In the genomic region with DNA sequence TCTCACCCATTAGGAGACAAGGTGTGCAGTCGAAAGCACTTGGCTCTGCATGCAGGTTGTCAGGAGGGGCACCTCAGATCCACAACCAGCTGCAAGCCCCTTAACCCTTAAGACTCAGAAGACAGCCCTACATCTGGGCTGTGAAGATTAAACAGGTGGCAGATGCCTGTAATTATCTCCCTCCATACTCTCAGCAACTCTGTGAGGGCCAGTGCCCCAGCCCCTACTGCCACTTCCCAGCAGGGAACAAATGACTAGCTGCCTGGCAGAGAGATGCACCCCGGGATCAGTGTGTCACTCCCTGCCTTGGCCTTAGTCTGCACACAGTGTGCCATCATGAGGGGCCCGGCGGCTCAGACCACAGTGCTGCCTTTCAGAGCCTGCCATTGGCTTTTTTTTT, we compare ENCODE assay signal across 28 cellular contexts. TPM values are rescaled to one million over a fixed set of nuclear protein-coding genes. Genes with fewer than 3 reads are reported as not detected.
"Had no signal": no experiment of that assay in that cellular context is flagged by ENCODE, and none has a peak within 500 bp of the region (broad histone marks: within the 10 kb centered on the region; RNA-seq: fewer than 3 reads in every experiment).

No MANE protein-coding gene starts in this region.

- H3K27me3 Mint-ChIP-seq: activated CD4-positive, alpha-beta T cell treated with anti-CD3 and anti-CD28 coated beads, Interleukin-2, amount 10 ng/mL, durations not matched to agents 7 days and 5 days; activated CD8-positive, alpha-beta memory T cell treated with anti-CD3 and anti-CD28 coated beads, Interleukin-2, amount 10 ng/mL, durations not matched to agents 7 days and 5 days; central memory CD8-positive, alpha-beta T cell; dendritic cell treated with granulocyte-macrophage colony-stimulating factor and Interleukin-4, amounts not matched to agents 40 ng/mL and 50 ng/mL, for 4 days; memory B cell; naive thymus-derived CD4-positive, alpha-beta T cell; progenitor cell of endocrine pancreas; stimulated activated naive CD8-positive, alpha-beta T cell treated with anti-CD3 and anti-CD28 coated beads, Interleukin-15, amount 100 ng/mL, for 72 hours; type B pancreatic cell had no signal

- H3K4me3 Mint-ChIP-seq: activated CD4-positive, alpha-beta T cell treated with anti-CD3 and anti-CD28 coated beads, Interleukin-2, amount 10 ng/mL, durations not matched to agents 7 days and 5 days; activated CD8-positive, alpha-beta memory T cell treated with anti-CD3 and anti-CD28 coated beads, Interleukin-2, amount 10 ng/mL, durations not matched to agents 7 days and 5 days; activated CD8-positive, alpha-beta T cell treated with anti-CD3 and anti-CD28 coated beads, Interleukin-2, amount 10 ng/mL, durations not matched to agents 7 days and 5 days; activated T-cell treated with anti-CD3 and anti-CD28 coated beads, Interleukin-2, amount 50 U/mL, for 72 hours; central memory CD8-positive, alpha-beta T cell; dendritic cell treated with granulocyte-macrophage colony-stimulating factor and Interleukin-4, amounts not matched to agents 40 ng/mL and 50 ng/mL, for 4 days; endodermal cell; immature natural killer cell; memory B cell; naive thymus-derived CD4-positive, alpha-beta T cell; stimulated activated effector memory CD8-positive, alpha-beta T cell treated with anti-CD3 and anti-CD28 coated beads, Interleukin-12 subunit alpha, Interleukin-12 subunit beta, amount 100 ng/mL, for 72 hours; stimulated activated naive CD8-positive, alpha-beta T cell treated with anti-CD3 and anti-CD28 coated beads, Interleukin-15, amount 100 ng/mL, for 72 hours; type B pancreatic cell had no signal

- ATAC-seq: activated CD8-positive, alpha-beta memory T cell treated with anti-CD3 and anti-CD28 coated beads, Interleukin-2, amount 10 ng/mL, durations not matched to agents 7 days and 5 days; activated CD8-positive, alpha-beta T cell treated with anti-CD3 and anti-CD28 coated beads, Interleukin-2, amount 10 ng/mL, durations not matched to agents 7 days and 5 days; activated naive CD4-positive, alpha-beta T cell treated with anti-CD3 and anti-CD28 coated beads, Interleukin-2, amount 50 U/mL, for 72 hours; activated T-cell treated with anti-CD3 and anti-CD28 coated beads, Interleukin-2, amount 50 U/mL, for 72 hours; foreskin keratinocyte; heart left ventricle; naive thymus-derived CD4-positive, alpha-beta T cell; stimulated activated effector memory CD8-positive, alpha-beta T cell treated with anti-CD3 and anti-CD28 coated beads, Interleukin-12 subunit alpha, Interleukin-12 subunit beta, amount 100 ng/mL, for 72 hours; stimulated activated naive CD8-positive, alpha-beta T cell treated with anti-CD3 and anti-CD28 coated beads, Interleukin-15, amount 100 ng/mL, for 72 hours had no signal

- H3K36me3 Mint-ChIP-seq: activated CD8-positive, alpha-beta memory T cell treated with anti-CD3 and anti-CD28 coated beads, Interleukin-2, amount 10 ng/mL, durations not matched to agents 7 days and 5 days; activated naive CD4-positive, alpha-beta T cell treated with anti-CD3 and anti-CD28 coated beads, Interleukin-2, amount 50 U/mL, for 72 hours; stimulated activated effector memory CD8-positive, alpha-beta T cell treated with anti-CD3 and anti-CD28 coated beads, Interleukin-12 subunit alpha, Interleukin-12 subunit beta, amount 100 ng/mL, for 72 hours; type B pancreatic cell had no signal

- DNase-seq: activated CD4-positive, alpha-beta T cell treated with anti-CD3 and anti-CD28 coated beads, Interleukin-2, amount 10 ng/mL, durations not matched to agents 7 days and 5 days; activated CD4-positive, CD25-positive, alpha-beta regulatory T cell treated with anti-CD3 and anti-CD28 coated beads, Interleukin-2, amount 50 U/mL, for 72 hours; activated CD8-positive, alpha-beta memory T cell treated with anti-CD3 and anti-CD28 coated beads, Interleukin-2, amount 10 ng/mL, durations not matched to agents 7 days and 5 days; activated CD8-positive, alpha-beta T cell treated with anti-CD3 and anti-CD28 coated beads, Interleukin-2, amount 10 ng/mL, durations not matched to agents 7 days and 5 days; activated naive CD4-positive, alpha-beta T cell; activated T-cell treated with anti-CD3 and anti-CD28 coated beads, Interleukin-2, amount 50 U/mL, for 72 hours; endodermal cell; foreskin keratinocyte; heart left ventricle; hypothalamus; immature natural killer cell; kidney; midbrain; naive thymus-derived CD4-positive, alpha-beta T cell; ovary; sigmoid colon; small intestine; stimulated activated CD4-positive, alpha-beta T cell treated with anti-CD3 and anti-CD28 coated beads, Interleukin-4, amount 100 ng/mL, for 24 hours; stimulated activated naive CD8-positive, alpha-beta T cell treated with anti-CD3 and anti-CD28 coated beads, Interleukin-15, amount 100 ng/mL, for 72 hours; substantia nigra; uterus had no signal

- H3K9me3 Mint-ChIP-seq: activated CD4-positive, alpha-beta T cell treated with anti-CD3 and anti-CD28 coated beads, Interleukin-2, amount 10 ng/mL, durations not matched to agents 7 days and 5 days; activated naive CD4-positive, alpha-beta T cell treated with anti-CD3 and anti-CD28 coated beads, Interleukin-2, amount 50 U/mL, for 72 hours; central memory CD8-positive, alpha-beta T cell; dendritic cell treated with granulocyte-macrophage colony-stimulating factor and Interleukin-4, amounts not matched to agents 40 ng/mL and 50 ng/mL, for 4 days; immature natural killer cell; memory B cell; stimulated activated effector memory CD8-positive, alpha-beta T cell treated with anti-CD3 and anti-CD28 coated beads, Interleukin-12 subunit alpha, Interleukin-12 subunit beta, amount 100 ng/mL, for 72 hours; stimulated activated naive CD8-positive, alpha-beta T cell treated with anti-CD3 and anti-CD28 coated beads, Interleukin-15, amount 100 ng/mL, for 72 hours; type B pancreatic cell had no signal

- H3K27ac Mint-ChIP-seq: activated CD4-positive, alpha-beta T cell treated with anti-CD3 and anti-CD28 coated beads, Interleukin-2, amount 10 ng/mL, durations not matched to agents 7 days and 5 days; activated CD8-positive, alpha-beta memory T cell treated with anti-CD3 and anti-CD28 coated beads, Interleukin-2, amount 10 ng/mL, durations not matched to agents 7 days and 5 days; activated CD8-positive, alpha-beta T cell treated with anti-CD3 and anti-CD28 coated beads, Interleukin-2, amount 10 ng/mL, durations not matched to agents 7 days and 5 days; activated naive CD4-positive, alpha-beta T cell treated with anti-CD3 and anti-CD28 coated beads, Interleukin-2, amount 50 U/mL, for 72 hours; activated T-cell treated with anti-CD3 and anti-CD28 coated beads, Interleukin-2, amount 50 U/mL, for 72 hours; dendritic cell treated with granulocyte-macrophage colony-stimulating factor and Interleukin-4, amounts not matched to agents 40 ng/mL and 50 ng/mL, for 4 days; endodermal cell; immature natural killer cell; memory B cell; progenitor cell of endocrine pancreas; stimulated activated effector memory CD8-positive, alpha-beta T cell treated with anti-CD3 and anti-CD28 coated beads, Interleukin-12 subunit alpha, Interleukin-12 subunit beta, amount 100 ng/mL, for 72 hours; type B pancreatic cell had no signal

- H3K4me1 Mint-ChIP-seq: activated CD4-positive, alpha-beta T cell treated with anti-CD3 and anti-CD28 coated beads, Interleukin-2, amount 10 ng/mL, durations not matched to agents 7 days and 5 days; activated CD8-positive, alpha-beta memory T cell treated with anti-CD3 and anti-CD28 coated beads, Interleukin-2, amount 10 ng/mL, durations not matched to agents 7 days and 5 days; central memory CD8-positive, alpha-beta T cell; immature natural killer cell; memory B cell; stimulated activated effector memory CD8-positive, alpha-beta T cell treated with anti-CD3 and anti-CD28 coated beads, Interleukin-12 subunit alpha, Interleukin-12 subunit beta, amount 100 ng/mL, for 72 hours; stimulated activated naive CD8-positive, alpha-beta T cell treated with anti-CD3 and anti-CD28 coated beads, Interleukin-15, amount 100 ng/mL, for 72 hours had no signal

RNA-seq across cellular contexts. Expression of gene CRB2, which starts 42.0 kb away (rescaled TPM):
- total RNA-seq: activated CD4-positive, alpha-beta T cell treated with anti-CD3 and anti-CD28 coated beads, Interleukin-2, amount 10 ng/mL, durations not matched to agents 7 days and 5 days; activated CD8-positive, alpha-beta memory T cell treated with anti-CD3 and anti-CD28 coated beads, Interleukin-2, amount 10 ng/mL, durations not matched to agents 7 days and 5 days; activated CD8-positive, alpha-beta T cell treated with anti-CD3 and anti-CD28 coated beads, Interleukin-2, amount 10 ng/mL, durations not matched to agents 7 days and 5 days; activated T-cell treated with anti-CD3 and anti-CD28 coated beads, Interleukin-2, amount 50 U/mL, for 72 hours; foreskin keratinocyte; naive thymus-derived CD4-positive, alpha-beta T cell had no signal
